In genomic region chr17:36485805-36486203, GRCh38 we compare ENCODE assay signal across 8 cellular contexts. TPM values are rescaled to one million over a fixed set of nuclear protein-coding genes. Genes with fewer than 3 reads are reported as not detected.
DNase-seq lines count a peak whose midpoint lies in the region; ATAC-seq and TF ChIP-seq lines count a peak whose summit lies in the region.

No MANE protein-coding gene starts in this region.

- peak overlapping the region; percentile 72 to 100 (median 96) for H3K4me3 ChIP-seq in dorsolateral prefrontal cortex
- peak overlapping the region; percentile 79 to 90 for H3K4me3 ChIP-seq in neuronal stem cell (ENCODE audit: low read length in 2 of 2)
- H3K4me3 ChIP-seq in lower leg skin (ENCODE audit: low read depth, poor library complexity, severe bottlenecking) = no peak overlapping the region

- peak overlapping the region; percentile 86 for H2AFZ ChIP-seq in neuronal stem cell (ENCODE audit: low read length)

- WGBS in neuronal stem cell (ENCODE audit: extremely low coverage in 2 of 2, insufficient read length in 2 of 2, insufficient replicate concordance in 1 of 2), 2 donors = no CpG with 5 or more reads among the region's 10 CpGs
- WGBS in lower leg skin, 2 donors = 35 to 38% methylated on average over 10 of the region's 10 CpGs

- DNase-seq in GM10248 (ENCODE audit: extremely low spot score) = peak; percentile 52
- DNase-seq in dorsolateral prefrontal cortex = no peak
- no peak for DNase-seq in neuronal stem cell (ENCODE audit: low spot score)
- no peak for DNase-seq in lower leg skin (ENCODE audit: low spot score in 2 of 2)
- no peak for DNase-seq in RPMI8226

- intact Hi-C loops in dorsolateral prefrontal cortex (cut with DNase I) (loop anchor here (5.0 to 10.0 kb wide), 4 partner anchors 59 to 459 kb away; partner anchors contain the start of genes AATF (in 1 of the 2), DHRS11 (in 1 of the 2) and GGNBP2 (in 1 of the 2)), lower leg skin (cut with DNase I; ENCODE audit: low total_unique reads) (loop anchor here (10.0 kb wide), 1 partner anchor 521 kb away; no protein-coding TSS in a partner anchor)

- peak overlapping the region; percentile 71 for H3K27ac ChIP-seq in KOPT-K1 (ENCODE audit: low read depth, low read length, poor library complexity, severe bottlenecking)
- H3K27ac ChIP-seq in dorsolateral prefrontal cortex = peak overlapping the region in 45 of 59 donors; percentile 43 to 89 (median 78)
- no peak overlapping the region for H3K27ac ChIP-seq in neuronal stem cell (replicated peaks; ENCODE audit: low read length)

- H3K9me3 ChIP-seq in KOPT-K1 (ENCODE audit: insufficient read depth, low read length, poor library complexity, severe bottlenecking) (no peaks in the 10 kb centered on the region), neuronal stem cell (replicated peaks in 1 of 2; ENCODE audit: control insufficient read depth in 2 of 2, insufficient read depth in 1 of 2, low read depth in 1 of 2, low read length in 2 of 2) (peaks cover 0 to 5% of the 10 kb centered on the region in 2 donors)

- no peak for TF ChIP-seq POLR2A in lower leg skin (IDR thresholded peaks at IDR 0.05)

- peaks cover 5% of the 10 kb centered on the region for H3K79me1 ChIP-seq in neuronal stem cell (ENCODE audit: low read depth, low read length)

- ATAC-seq in GM19351 (IDR thresholded peaks at IDR 0.05; ENCODE audit: unreplicated experiment) (no peak), HG02981 (IDR thresholded peaks at IDR 0.05; ENCODE audit: unreplicated experiment) (no peak)

- H2BK120ac ChIP-seq in neuronal stem cell (ENCODE audit: low read depth, low read length) = no peak overlapping the region

- no peak overlapping the region for H3K4ac ChIP-seq in neuronal stem cell (ENCODE audit: low read length)

- CTCF ChIA-PET in GM10248 (lab: Yijun Ruan, JAX) = interaction anchor here (1.0 to 1.4 kb wide), 2 partner anchors 49 to 55 kb away, joined by 3 to 4 read pairs; partner anchors contain the start of genes MYO19 and PIGW

- no peak overlapping the region for H2BK5ac ChIP-seq in neuronal stem cell (ENCODE audit: low read length)

- H3K18ac ChIP-seq in neuronal stem cell (ENCODE audit: low read length) = no peak overlapping the region

- H3K36me3 ChIP-seq in KOPT-K1 (ENCODE audit: insufficient read depth, low read length) = peaks cover 19% of the 10 kb centered on the region
- H3K36me3 ChIP-seq in neuronal stem cell (replicated peaks in 1 of 2; ENCODE audit: control insufficient read depth in 2 of 2, insufficient read depth in 2 of 2, low read length in 2 of 2) = peaks cover 0 to 22% of the 10 kb centered on the region in 2 donors

- H4K91ac ChIP-seq in neuronal stem cell (ENCODE audit: low read depth, low read length, poor library complexity) = no peak overlapping the region

- no peak overlapping the region for H2AK5ac ChIP-seq in neuronal stem cell (ENCODE audit: low read depth, low read length)

- H3K14ac ChIP-seq in neuronal stem cell (ENCODE audit: low read length) = no peak overlapping the region

- TF ChIP-seq CTCF in GM10248 (IDR thresholded peaks at IDR 0.05; ENCODE audit: control extremely low read depth, extremely low read depth, low read depth, missing control alignments) = no peak
- peak in 1 of 56 donors; percentile 4 for TF ChIP-seq CTCF in dorsolateral prefrontal cortex (IDR thresholded peaks at IDR 0.05 in 54 of 56, conservative IDR thresholded peaks at IDR 0.05 in 2 of 56; ENCODE audit: low read depth in 1 of 56, partially characterized antibody in 56 of 56)
- no peak for TF ChIP-seq CTCF in lower leg skin (IDR thresholded peaks at IDR 0.05)

- H3K27me3 ChIP-seq in dorsolateral prefrontal cortex (no peaks in the 10 kb centered on the region), neuronal stem cell (ENCODE audit: control insufficient read depth in 3 of 3, insufficient read depth in 3 of 3, low read depth in 1 of 3, low read length in 3 of 3) (peaks cover 0 to 16% (median 13%) of the 10 kb centered on the region in 3 experiments)

- no peak overlapping the region for H4K8ac ChIP-seq in neuronal stem cell (ENCODE audit: low read depth, low read length)

- no peak overlapping the region for H3K23ac ChIP-seq in neuronal stem cell (ENCODE audit: low read depth, low read length, poor library complexity)

- peaks cover 8 to 13% of the 10 kb centered on the region in 2 donors for H3K4me1 ChIP-seq in neuronal stem cell (ENCODE audit: control insufficient read depth in 2 of 2, insufficient read depth in 1 of 2, low read depth in 1 of 2, low read length in 2 of 2)

- H2BK12ac ChIP-seq in neuronal stem cell (ENCODE audit: low read length) = no peak overlapping the region

- POLR2A ChIA-PET in GM10248 (lab: Yijun Ruan, JAX) = interaction anchor here (1.4 kb wide), 1 partner anchor 15 kb away, joined by 3 read pairs; no protein-coding TSS in a partner anchor

- H2BK15ac ChIP-seq in neuronal stem cell (ENCODE audit: low read length) = peak overlapping the region; percentile 8

- H3K4me2 ChIP-seq in neuronal stem cell (ENCODE audit: insufficient read depth, low read length, poor library complexity, severe bottlenecking) = peak overlapping the region; percentile 64

- no peak overlapping the region for H3K9ac ChIP-seq in neuronal stem cell (ENCODE audit: low read depth, low read length, poor library complexity)

RNA-seq across cellular contexts. Expression of gene ZNHIT3, which starts 0.7 kb away (rescaled TPM):
- total RNA-seq in dorsolateral prefrontal cortex = 10 to 100 TPM; 26.6 to 61.2 (median 43.9) TPM
- 75.4 TPM for polyA plus RNA-seq in neuronal stem cell (2013, experiment 1 of 2)
- 77.6 TPM for polyA plus RNA-seq in neuronal stem cell (2013, experiment 2 of 2)
- total RNA-seq in lower leg skin = 10 to 100 TPM; 29.6 to 56.7 (median 35.2) TPM

RNA-seq across cellular contexts. Expression of gene MYO19, which starts 48.9 kb away (rescaled TPM):
- 10 to 100 TPM; 24.1 to 75.5 (median 48.2) TPM for total RNA-seq in dorsolateral prefrontal cortex
- 29.5 TPM for polyA plus RNA-seq in neuronal stem cell (2013, experiment 1 of 2)
- polyA plus RNA-seq in neuronal stem cell (2013, experiment 2 of 2) = 30.0 TPM
- 100 to 1,000 TPM in 1 of 4 donors, 10 to 100 TPM in 3; 70.5 to 167 (median 88.1) TPM for total RNA-seq in lower leg skin

RNA-seq across cellular contexts. Expression of gene PIGW, which starts 49.0 kb away (rescaled TPM):
- total RNA-seq in dorsolateral prefrontal cortex (1 to 10 TPM; 1.5 to 8.5 (median 4.2) TPM), lower leg skin (1 to 10 TPM; 4.3 to 9.0 (median 6.9) TPM)
- polyA plus RNA-seq in neuronal stem cell (2013, experiment 1 of 2) = 4.2 TPM
- 5.0 TPM for polyA plus RNA-seq in neuronal stem cell (2013, experiment 2 of 2)

RNA-seq across cellular contexts. Expression of gene GGNBP2, which starts 58.9 kb away (rescaled TPM):
- total RNA-seq in dorsolateral prefrontal cortex = 100 to 1,000 TPM in 9 of 120 experiments, 10 to 100 TPM in 111; 67.4 to 110 (median 88.0) TPM
- 44.9 TPM for polyA plus RNA-seq in neuronal stem cell (2013, experiment 1 of 2)
- 47.5 TPM for polyA plus RNA-seq in neuronal stem cell (2013, experiment 2 of 2)
- 10 to 100 TPM; 38.2 to 79.6 (median 55.0) TPM for total RNA-seq in lower leg skin
